In the genomic region with DNA sequence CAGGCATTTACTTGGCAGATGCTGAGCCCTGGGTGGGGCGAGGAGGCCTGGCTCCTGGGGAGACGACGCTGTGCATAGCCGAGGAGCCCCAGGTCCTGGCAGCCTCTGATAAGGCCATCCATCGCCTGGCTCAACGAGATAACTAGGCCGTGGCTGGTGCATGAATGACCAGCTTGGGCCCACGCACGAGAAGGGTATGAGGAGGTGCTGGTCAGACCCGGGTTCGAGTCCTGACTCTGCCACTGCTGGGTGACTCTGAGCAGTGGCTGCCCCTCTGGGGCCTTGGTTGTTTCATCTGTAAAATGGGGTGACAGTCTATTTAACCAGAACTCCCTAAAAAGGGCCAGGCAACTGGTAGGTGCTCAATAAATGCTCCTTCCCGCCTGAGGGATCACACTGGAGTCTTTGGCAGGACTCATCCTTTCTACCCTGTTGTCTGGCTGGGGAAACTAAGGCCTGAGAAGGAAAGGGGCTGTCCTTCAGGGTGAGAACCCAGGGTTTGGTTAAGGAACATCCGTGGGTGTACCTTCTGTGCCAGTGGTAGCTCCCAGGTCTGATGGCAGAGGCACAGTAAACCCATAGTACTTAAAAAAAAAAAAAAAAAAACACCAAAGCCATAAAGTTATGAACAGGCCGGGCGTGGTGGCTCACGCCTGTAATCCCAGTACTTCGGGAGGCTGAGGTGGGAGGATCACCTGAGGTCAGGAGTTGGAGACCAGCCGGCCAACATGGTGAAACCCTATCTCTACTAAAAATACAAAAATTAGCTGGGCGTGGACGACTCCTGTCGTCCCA, we compare ENCODE assay signal across 10 cellular contexts. TPM values are rescaled to one million over a fixed set of nuclear protein-coding genes. Genes with fewer than 3 reads are reported as not detected.
DNase-seq lines count a peak whose midpoint lies in the region; ATAC-seq, FAIRE-seq and TF ChIP-seq lines count a peak whose summit lies in the region.
"Had no signal": no experiment of that assay in that cellular context is flagged by ENCODE, and none has a peak within 500 bp of the region (broad histone marks: within the 10 kb centered on the region; RNA-seq: fewer than 3 reads in every experiment).

No MANE protein-coding gene starts in this region.

- no peaks in the 10 kb centered on the region for H3K36me3 Mint-ChIP-seq in stimulated activated naive CD8-positive, alpha-beta T cell treated with anti-CD3 and anti-CD28 coated beads, Interleukin-15, Interleukin-2, amounts not matched to agents 100 ng/mL and 50 ng/mL, for 24 hours (ENCODE audit: low read depth)
- peaks cover 0 to 5% (median 0%) of the 10 kb centered on the region in 3 donors for H3K36me3 Mint-ChIP-seq in naive thymus-derived CD8-positive, alpha-beta T cell

- no peaks in the 10 kb centered on the region for H3K9me3 Mint-ChIP-seq in stimulated activated naive CD8-positive, alpha-beta T cell treated with anti-CD3 and anti-CD28 coated beads, Interleukin-15, Interleukin-2, amounts not matched to agents 100 ng/mL and 50 ng/mL, for 24 hours
- H3K9me3 Mint-ChIP-seq in naive thymus-derived CD8-positive, alpha-beta T cell: no peaks in the 10 kb centered on the region

- H3K36me3 ChIP-seq in ascending aorta: no peaks in the 10 kb centered on the region

- H3K4me3 Mint-ChIP-seq in stimulated activated naive CD8-positive, alpha-beta T cell treated with anti-CD3 and anti-CD28 coated beads, Interleukin-15, Interleukin-2, amounts not matched to agents 100 ng/mL and 50 ng/mL, for 24 hours: peak overlapping the region; percentile 82
- H3K4me3 Mint-ChIP-seq in naive thymus-derived CD8-positive, alpha-beta T cell: peak overlapping the region; percentile 81 to 96 (median 86)

- no peak for FAIRE-seq in GM12891 (lab: Jason Lieb, UNC)
- FAIRE-seq: colon had no signal

- no peak for DNase-seq in stimulated activated naive CD8-positive, alpha-beta T cell treated with anti-CD3 and anti-CD28 coated beads, Interleukin-15, Interleukin-2, amounts not matched to agents 100 U/mL and 50 U/mL, for 24 hours
- DNase-seq in ascending aorta (ENCODE audit: low spot score in 2 of 2) (no peak), NCI-H2081 treated with DMSO at 0.1 percent for 48 hours (lab: John Stamatoyannopoulos, UW) (no peak), GM12891 (ENCODE audit: insufficient read length, low spot score) (no peak), 8988T (no peak), GM19238 (ENCODE audit: insufficient read length, low spot score) (no peak)
- peak in 1 of 10 donors; percentile 61 for DNase-seq in naive thymus-derived CD8-positive, alpha-beta T cell
- DNase-seq: SK-N-SH had no signal

- POLR2A ChIA-PET in naive thymus-derived CD8-positive, alpha-beta T cell (lab: Charles Lee): interaction anchor here (0.6 to 4.1 kb wide), 26 partner anchors 8 to 305 kb away, joined by 3 to 41 read pairs (median 10); partner anchors contain the start of genes ARRDC2, CCDC124, IL12RB1 and JUND

- no peaks in the 10 kb centered on the region for H3K27me3 ChIP-seq in ascending aorta

- peak overlapping the region; percentile 99 for H3K27ac Mint-ChIP-seq in stimulated activated naive CD8-positive, alpha-beta T cell treated with anti-CD3 and anti-CD28 coated beads, Interleukin-15, Interleukin-2, amounts not matched to agents 100 ng/mL and 50 ng/mL, for 24 hours
- H3K27ac Mint-ChIP-seq in naive thymus-derived CD8-positive, alpha-beta T cell: peak overlapping the region; percentile 97 to 100 (median 99)

- no peaks in the 10 kb centered on the region for H3K9me3 ChIP-seq in ascending aorta
- H3K9me3 ChIP-seq: SK-N-SH had no signal

- no peak for ATAC-seq in stimulated activated naive CD8-positive, alpha-beta T cell treated with anti-CD3 and anti-CD28 coated beads, Interleukin-15, Interleukin-2, amounts not matched to agents 100 U/mL and 50 U/mL, for 24 hours
- ATAC-seq in naive thymus-derived CD8-positive, alpha-beta T cell: no peak

- H3K4me1 ChIP-seq in ascending aorta: peaks cover 4 to 10% of the 10 kb centered on the region in 2 donors

- peak overlapping the region in 1 of 2 donors; percentile 80 for H3K4me3 ChIP-seq in ascending aorta

- H3K27ac ChIP-seq in ascending aorta: peak overlapping the region; percentile 88 to 95

- intact Hi-C loops in ascending aorta (cut with DNase I): loop anchor here (2.0 kb wide), 1 partner anchor 153 kb away; the partner anchor contains the start of gene PIK3R2

- TF ChIP-seq POLR2A in GM12891 (IDR thresholded peaks at IDR 0.05; ENCODE audit: low read depth, low read length): no peak

- TF ChIP-seq CTCF in ascending aorta (IDR thresholded peaks at IDR 0.05): no peak

- no peaks in the 10 kb centered on the region for H3K27me3 Mint-ChIP-seq in stimulated activated naive CD8-positive, alpha-beta T cell treated with anti-CD3 and anti-CD28 coated beads, Interleukin-15, Interleukin-2, amounts not matched to agents 100 ng/mL and 50 ng/mL, for 24 hours
- no peaks in the 10 kb centered on the region for H3K27me3 Mint-ChIP-seq in naive thymus-derived CD8-positive, alpha-beta T cell

- H3K4me1 Mint-ChIP-seq in stimulated activated naive CD8-positive, alpha-beta T cell treated with anti-CD3 and anti-CD28 coated beads, Interleukin-15, Interleukin-2, amounts not matched to agents 100 ng/mL and 50 ng/mL, for 24 hours (ENCODE audit: low read depth): peaks cover 32% of the 10 kb centered on the region
- H3K4me1 Mint-ChIP-seq in naive thymus-derived CD8-positive, alpha-beta T cell: peaks cover 9 to 36% (median 29%) of the 10 kb centered on the region in 4 donors

TF ChIP-seq in GM12891, 5 proteins besides CTCF, POLR2A, EP300 and RAD21:
- TF ChIP-seq SPI1 (IDR thresholded peaks at IDR 0.05; ENCODE audit: low read depth, low read length): no peak
- no peak for TF ChIP-seq PAX5 (IDR thresholded peaks at IDR 0.05; ENCODE audit: insufficient read depth, low read length, severe bottlenecking)
- TF ChIP-seq TAF1 (IDR thresholded peaks at IDR 0.05; ENCODE audit: low read depth, low read length): no peak
- no peak for TF ChIP-seq POLR2AphosphoS5 (IDR thresholded peaks at IDR 0.05; ENCODE audit: low read depth, low read length)
- TF ChIP-seq POU2F2 (IDR thresholded peaks at IDR 0.05; ENCODE audit: low read depth, low read length): no peak

RNA-seq across cellular contexts. Expression of gene ARRDC2, which starts 8.1 kb away (rescaled TPM):
- 443 TPM for total RNA-seq in ascending aorta
- total RNA-seq in naive thymus-derived CD8-positive, alpha-beta T cell: 100 to 1,000 TPM; 164 to 177 TPM
- 10 to 100 TPM; 29.5 to 56.4 (median 36.1) TPM for polyA plus RNA-seq in naive thymus-derived CD8-positive, alpha-beta T cell
- 3.6 TPM for polyA plus RNA-seq in GM12891 (2012; ENCODE audit: low read depth, missing spikeins)

RNA-seq across cellular contexts. Expression of gene KCNN1, which starts 33.0 kb away (rescaled TPM):
- total RNA-seq in ascending aorta: not detected
- not detected for total RNA-seq in naive thymus-derived CD8-positive, alpha-beta T cell
- not detected for polyA plus RNA-seq in naive thymus-derived CD8-positive, alpha-beta T cell
- polyA plus RNA-seq in GM12891 (2012; ENCODE audit: low read depth, missing spikeins): 2.6 TPM
